In genomic region chr3:174440741-174441587, GRCh38 we compare ENCODE assay signal across 8 cellular contexts.
DNase-seq lines count a peak whose midpoint lies in the region; ATAC-seq and TF ChIP-seq lines count a peak whose summit lies in the region.

No MANE protein-coding gene starts in this region.

- peak overlapping the region; percentile 44 for H3K4me3 ChIP-seq in mononuclear cell (ENCODE audit: low read length)

- no peaks in the 10 kb centered on the region for H3K9me3 ChIP-seq in mononuclear cell (ENCODE audit: low read depth, low read length)

- peaks cover 42% of the 10 kb centered on the region for H3K4me1 ChIP-seq in mononuclear cell (ENCODE audit: insufficient read depth, low read length)

- TF ChIP-seq POLR2A in erythroblast (IDR thresholded peaks at IDR 0.05; ENCODE audit: low read length), result peak; percentile 46

- peak; percentile 70 for ATAC-seq in GM19372 (IDR thresholded peaks at IDR 0.05; ENCODE audit: low read depth, unreplicated experiment)
- ATAC-seq in HG03520 (IDR thresholded peaks at IDR 0.05; ENCODE audit: unreplicated experiment), result peak; percentile 75

- H3K27me3 ChIP-seq in mononuclear cell (ENCODE audit: insufficient read depth, low read length), result peaks cover 34% of the 10 kb centered on the region

- DNase-seq in C1 segment of cervical spinal cord (lab: John Stamatoyannopoulos, UW) (peak; percentile 67 to 93 (median 81)), NCI-H524 (lab: John Stamatoyannopoulos, UW) (peak; percentile 91 to 97), erythroblast (lab: John Stamatoyannopoulos, UW) (peak; percentile 91)
- peak; percentile 4 for DNase-seq in activated CD8-positive, alpha-beta memory T cell treated with anti-CD3 and anti-CD28 coated beads, Interleukin-2, amount 50 U/mL, for 1 hour (ENCODE audit: extremely low read depth)
- DNase-seq in stimulated activated CD8-positive, alpha-beta memory T cell treated with anti-CD3 and anti-CD28 coated beads, Interleukin-2, amount 100 ng/mL, for 1 hour (ENCODE audit: low read depth in 2 of 2), result peak; percentile 1 to 4

Comparison
In these comparisons a context has a peak if more than half of its experiments do, and no peak if none do; other contexts are left out.
1. Peak in every context shown above with its lines: DNase-seq, ATAC-seq and H3K4me3 ChIP-seq.
2. DNase-seq: peak in every context shown above with its lines; median percentile 94 in NCI-H524; 91 in erythroblast; 81 in C1 segment of cervical spinal cord; 4 in activated CD8-positive, alpha-beta memory T cell treated with anti-CD3 and anti-CD28 coated beads, Interleukin-2, amount 50 U/mL, for 1 hour; 2 in stimulated activated CD8-positive, alpha-beta memory T cell treated with anti-CD3 and anti-CD28 coated beads, Interleukin-2, amount 100 ng/mL, for 1 hour.